24 cellular contexts compared by ENCODE assay signal in the genomic region with DNA sequence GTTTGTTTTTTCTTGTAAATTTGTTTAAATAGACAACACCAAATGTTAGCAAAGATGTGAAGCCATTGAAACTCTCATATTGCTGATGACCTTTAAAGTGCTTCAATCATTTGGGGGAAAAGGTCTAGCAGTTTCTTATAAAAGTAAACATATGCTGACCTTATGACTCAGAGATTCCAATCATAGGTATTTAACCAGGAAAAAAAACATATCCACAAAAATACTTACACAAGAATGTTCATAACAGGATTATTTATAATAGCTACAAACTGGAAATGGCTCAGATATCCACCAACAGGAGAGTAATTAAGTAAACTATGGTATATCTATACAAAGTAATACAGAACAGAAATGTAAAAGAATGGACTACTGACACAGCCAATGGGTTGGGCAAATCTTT. TPM values are rescaled to one million over a fixed set of nuclear protein-coding genes. Genes with fewer than 3 reads are reported as not detected.
A peak's percentile ranks its signal among the peaks of the same experiment; 100 is the strongest.
DNase-seq lines count a peak whose midpoint lies in the region; ATAC-seq, FAIRE-seq and TF ChIP-seq lines count a peak whose summit lies in the region.
"Had no signal": no experiment of that assay in that cellular context is flagged by ENCODE, and none has a peak within 500 bp of the region (broad histone marks: within the 10 kb centered on the region; RNA-seq: fewer than 3 reads in every experiment).

No MANE protein-coding gene starts in this region.

- H3K79me2 ChIP-seq in astrocyte (ENCODE audit: insufficient read depth, low read length), result no peaks in the 10 kb centered on the region

- H3K27me3 ChIP-seq in astrocyte (ENCODE audit: insufficient read depth, low read length), result no peaks in the 10 kb centered on the region
- H3K27me3 ChIP-seq: BLaER1 treated with 17β-estradiol and CSF1 and Interleukin-3, amounts not matched to agents 10 nM and 100 nM had no signal

- no peaks in the 10 kb centered on the region for H3K36me3 Mint-ChIP-seq in astrocyte (ENCODE audit: low read depth, unreplicated experiment)

- H3K36me3 ChIP-seq in astrocyte (ENCODE audit: insufficient read depth, low read length), result no peaks in the 10 kb centered on the region
- H3K36me3 ChIP-seq: BLaER1 treated with 17β-estradiol and CSF1 and Interleukin-3, amounts not matched to agents 10 nM and 100 nM; HAP-1 had no signal

- H4K20me1 ChIP-seq in astrocyte (ENCODE audit: insufficient read depth, low read length), result no peaks in the 10 kb centered on the region
- H4K20me1 ChIP-seq: BLaER1 treated with 17β-estradiol and CSF1 and Interleukin-3, amounts not matched to agents 10 nM and 100 nM had no signal

- DNase-seq in ELR (ENCODE audit: low read depth), result peak; percentile 14
- DNase-seq in astrocyte (ENCODE audit: low read depth), result no peak
- DNase-seq in fibroblast of villous mesenchyme (ENCODE audit: low read depth), result peak; percentile 14
- DNase-seq in retinal pigment epithelial cell (ENCODE audit: low read depth), result peak; percentile 11
- DNase-seq in sciatic nerve (ENCODE audit: low spot score), result no peak
- DNase-seq in T-helper 2 cell, result no peak
- DNase-seq: AML-193; CD4-positive, alpha-beta T cell; GDM1; NCI-H1105; NCI-H146; NCI-H2029; NCI-H446; NCI-H524 treated with DMSO at 0.1 percent for 48 hours; NCI-H774; PC-3 had no signal

- H3K4me2 ChIP-seq in astrocyte (ENCODE audit: low read length), result no peak overlapping the region
- H3K4me2 ChIP-seq: BLaER1 treated with 17β-estradiol and CSF1 and Interleukin-3, amounts not matched to agents 10 nM and 100 nM; GM23338 had no signal

- ATAC-seq in sciatic nerve, result no peak
- ATAC-seq in HG03521 (IDR thresholded peaks at IDR 0.05; ENCODE audit: unreplicated experiment), result no peak
- ATAC-seq: GM12878, GM23338, PC-3 had no signal

- peaks cover 9% of the 10 kb centered on the region for H3K4me1 Mint-ChIP-seq in astrocyte (ENCODE audit: low read depth, unreplicated experiment)
- H3K4me1 Mint-ChIP-seq: GM23338 had no signal

- H3K4me3 ChIP-seq in astrocyte (ENCODE audit: insufficient read depth, low read depth, low read length), result no peak overlapping the region
- no peak overlapping the region for H3K4me3 ChIP-seq in fibroblast of villous mesenchyme (ENCODE audit: low read depth, low read length)
- no peak overlapping the region for H3K4me3 ChIP-seq in retinal pigment epithelial cell (ENCODE audit: low read length)
- H3K4me3 ChIP-seq: BLaER1 treated with 17β-estradiol and CSF1 and Interleukin-3, amounts not matched to agents 10 nM and 100 nM; GM12878; GM23338; HAP-1 had no signal

- H3K27ac Mint-ChIP-seq in astrocyte (ENCODE audit: unreplicated experiment), result peak overlapping the region; percentile 30
- H3K27ac Mint-ChIP-seq: CD4-positive, alpha-beta T cell; GM23338 had no signal

- no peaks in the 10 kb centered on the region for H3K9me3 ChIP-seq in astrocyte (ENCODE audit: insufficient read depth, low read depth, low read length)
- H3K9me3 ChIP-seq: BLaER1 treated with 17β-estradiol and CSF1 and Interleukin-3, amounts not matched to agents 10 nM and 100 nM had no signal

- peaks cover 4% of the 10 kb centered on the region for H3K27me3 Mint-ChIP-seq in astrocyte (ENCODE audit: low read depth, unreplicated experiment)

- intact Hi-C loops in sciatic nerve (cut with DNase I), result no loop called here

- TF ChIP-seq CTCF in astrocyte (IDR thresholded peaks at IDR 0.05; ENCODE audit: insufficient read depth, low read depth, low read length) (no peak), fibroblast of villous mesenchyme (IDR thresholded peaks at IDR 0.05; ENCODE audit: insufficient read depth, low read depth, low read length) (no peak), retinal pigment epithelial cell (conservative IDR thresholded peaks at IDR 0.05; ENCODE audit: low read depth, low read length) (no peak)

- no peaks in the 10 kb centered on the region for H3K4me1 ChIP-seq in astrocyte (ENCODE audit: insufficient read depth, low read length)
- H3K4me1 ChIP-seq: BLaER1 treated with 17β-estradiol and CSF1 and Interleukin-3, amounts not matched to agents 10 nM and 100 nM; HAP-1 had no signal

- no peak overlapping the region for H2AFZ ChIP-seq in astrocyte (ENCODE audit: low read depth, low read length)
- H2AFZ ChIP-seq: GM23338 had no signal

- no peak overlapping the region for H3K27ac ChIP-seq in astrocyte (ENCODE audit: low read depth, low read length)
- H3K27ac ChIP-seq: BLaER1 treated with 17β-estradiol and CSF1 and Interleukin-3, amounts not matched to agents 10 nM and 100 nM; HL-60 had no signal

- no peaks in the 10 kb centered on the region for H3K9me3 Mint-ChIP-seq in astrocyte (ENCODE audit: unreplicated experiment)
- H3K9me3 Mint-ChIP-seq: CD4-positive, alpha-beta T cell had no signal

- no peak overlapping the region for H3K4me3 Mint-ChIP-seq in astrocyte (ENCODE audit: unreplicated experiment)
- H3K4me3 Mint-ChIP-seq: CD4-positive, alpha-beta T cell; GM23338 had no signal

- H3K9ac ChIP-seq in astrocyte (ENCODE audit: low read length), result no peak overlapping the region
- H3K9ac ChIP-seq: BLaER1 treated with 17β-estradiol and CSF1 and Interleukin-3, amounts not matched to agents 10 nM and 100 nM had no signal

- FAIRE-seq in astrocyte (lab: Jason Lieb, UNC), result peak; percentile 23
- FAIRE-seq: A204.1, D721Med, GM12878 had no signal

RNA-seq across cellular contexts. Expression of a gene that starts 27.1 kb away (rescaled TPM):
- total RNA-seq in astrocyte (9.2 and 13.3 TPM in 2 replicates), fibroblast of villous mesenchyme (6.4 and 7.8 TPM in 2 replicates), sciatic nerve (28.4 TPM)

Comparison
In these comparisons a context has a peak if more than half of its experiments do, and no peak if none do; other contexts are left out.
1. DNase-seq: peak in ELR (single experiment), fibroblast of villous mesenchyme (single experiment) and retinal pigment epithelial cell (single experiment); none in astrocyte (single experiment), sciatic nerve (single experiment) and T-helper 2 cell (0 of 5).